ENCODE assay signal across 8 cellular contexts in genomic region chr17:16440354-16440753, GRCh38. TPM values are rescaled to one million over a fixed set of nuclear protein-coding genes. Genes with fewer than 3 reads are reported as not detected.
DNase-seq lines count a peak whose midpoint lies in the region; ATAC-seq and TF ChIP-seq lines count a peak whose summit lies in the region.
"Not testable (repeated sequence)": the region's sequence is repeated elsewhere in the genome, so short reads cannot be mapped to it uniquely, and the experiment has no call there.

No MANE protein-coding gene starts in this region.

- peaks cover 0 to 62% (median 9%) of the 10 kb centered on the region in 3 donors for H3K36me3 Mint-ChIP-seq in CD8-positive, alpha-beta memory T cell
- peaks cover 58% of the 10 kb centered on the region for H3K36me3 Mint-ChIP-seq in activated CD4-positive, alpha-beta T cell treated with anti-CD3 and anti-CD28 coated beads, Interleukin-2, amount 10 ng/mL, durations not matched to agents 24 days and 14 days (ENCODE audit: low read depth)
- H3K36me3 Mint-ChIP-seq in memory B cell: peaks cover 15% of the 10 kb centered on the region

- not testable (repeated sequence) for H3F3A ChIP-seq in Loucy (ENCODE audit: low read depth)

- not testable (repeated sequence) for TF ChIP-seq CTCF in Loucy (conservative IDR thresholded peaks at IDR 0.05; ENCODE audit: low read length); brain microvascular endothelial cell (IDR thresholded peaks at IDR 0.05; ENCODE audit: low read depth, low read length, missing control alignments); fibroblast of pulmonary artery (IDR thresholded peaks at IDR 0.05; ENCODE audit: low read length, missing control alignments); prostate gland (IDR thresholded peaks at IDR 0.05); upper lobe of left lung (IDR thresholded peaks at IDR 0.05)

- H3K4me1 ChIP-seq in CD8-positive, alpha-beta memory T cell (ENCODE audit: insufficient read depth, low read length): peaks cover 35% of the 10 kb centered on the region
- H3K4me1 ChIP-seq in Loucy (ENCODE audit: insufficient read depth, low read length, poor library complexity, severe bottlenecking): peaks cover 31% of the 10 kb centered on the region
- H3K4me1 ChIP-seq in prostate gland (replicated peaks): not testable (repeated sequence)
- peaks cover 26 to 56% (median 33%) of the 10 kb centered on the region in 4 donors for H3K4me1 ChIP-seq in upper lobe of left lung

- not testable (repeated sequence) for H3K9me3 ChIP-seq in CD8-positive, alpha-beta memory T cell (ENCODE audit: low read length); Loucy (ENCODE audit: insufficient read depth, low read depth, low read length); prostate gland; upper lobe of left lung

- not testable (repeated sequence) for H3K27me3 ChIP-seq in CD8-positive, alpha-beta memory T cell (ENCODE audit: insufficient read depth, low read length, poor library complexity, severe bottlenecking); Loucy (ENCODE audit: insufficient read depth, low read length, poor library complexity, severe bottlenecking); brain microvascular endothelial cell (replicated peaks); prostate gland (replicated peaks; ENCODE audit: insufficient read depth); upper lobe of left lung

- not testable (repeated sequence) for H3K9me2 ChIP-seq in Loucy (replicated peaks; ENCODE audit: low read depth, low read length)

- DNase-seq in CD8-positive, alpha-beta memory T cell; activated CD4-positive, alpha-beta T cell treated with anti-CD3 and anti-CD28 coated beads, Interleukin-2, amount 10 ng/mL, durations not matched to agents 24 days and 14 days; brain microvascular endothelial cell; fibroblast of pulmonary artery (ENCODE audit: low read depth); memory B cell (ENCODE audit: low spot score in 2 of 2); prostate gland (ENCODE audit: low spot score); upper lobe of left lung: not testable (repeated sequence)

- H3K9ac ChIP-seq in Loucy (ENCODE audit: low read depth, low read length, poor library complexity, severe bottlenecking): peak overlapping the region; percentile 99

- peak overlapping the region; percentile 78 to 100 (median 99) for H3K27ac Mint-ChIP-seq in CD8-positive, alpha-beta memory T cell
- H3K27ac Mint-ChIP-seq in activated CD4-positive, alpha-beta T cell treated with anti-CD3 and anti-CD28 coated beads, Interleukin-2, amount 10 ng/mL, durations not matched to agents 24 days and 14 days: peak overlapping the region; percentile 99
- H3K27ac Mint-ChIP-seq in memory B cell: peak overlapping the region; percentile 98

- not testable (repeated sequence) for ATAC-seq in memory B cell (ENCODE audit: low read depth); upper lobe of left lung (ENCODE audit: low FRiP score in 2 of 2)

- not testable (repeated sequence) for TF ChIP-seq EP300 in upper lobe of left lung (IDR thresholded peaks at IDR 0.05)

- H3K27ac ChIP-seq in CD8-positive, alpha-beta memory T cell (ENCODE audit: low read depth, low read length): peak overlapping the region; percentile 92
- H3K27ac ChIP-seq in brain microvascular endothelial cell (peak overlapping the region; percentile 81), upper lobe of left lung (peak overlapping the region; percentile 81 to 90 (median 90))
- not testable (repeated sequence) for H3K27ac ChIP-seq in prostate gland

- peaks cover 26% of the 10 kb centered on the region for H3K36me3 ChIP-seq in CD8-positive, alpha-beta memory T cell (ENCODE audit: insufficient read depth, low read length)
- H3K36me3 ChIP-seq in Loucy (ENCODE audit: insufficient read depth, low read length): peaks cover 41% of the 10 kb centered on the region
- H3K36me3 ChIP-seq in brain microvascular endothelial cell (replicated peaks): peaks cover 56% of the 10 kb centered on the region
- not testable (repeated sequence) for H3K36me3 ChIP-seq in prostate gland
- peaks cover 15 to 47% (median 30%) of the 10 kb centered on the region in 4 donors for H3K36me3 ChIP-seq in upper lobe of left lung

- in situ Hi-C loops in brain microvascular endothelial cell (cut with HindIII; ENCODE audit: low pct_ligation_motif_present, low sequenced_read_pairs): not testable (repeated sequence)

- peak overlapping the region; percentile 99 for H3K4me2 ChIP-seq in Loucy (ENCODE audit: low read depth, low read length, poor library complexity, severe bottlenecking)

- WGBS in prostate gland: 59% methylated on average over 5 of the region's 5 CpGs
- WGBS in upper lobe of left lung, 2 donors: 61 to 88% methylated on average over 4 to 5 of the region's 5 CpGs

- peaks cover 59 to 63% (median 62%) of the 10 kb centered on the region in 3 donors for H3K4me1 Mint-ChIP-seq in CD8-positive, alpha-beta memory T cell
- peaks cover 49% of the 10 kb centered on the region for H3K4me1 Mint-ChIP-seq in activated CD4-positive, alpha-beta T cell treated with anti-CD3 and anti-CD28 coated beads, Interleukin-2, amount 10 ng/mL, durations not matched to agents 24 days and 14 days
- peaks cover 45% of the 10 kb centered on the region for H3K4me1 Mint-ChIP-seq in memory B cell

- H3K4me3 Mint-ChIP-seq in CD8-positive, alpha-beta memory T cell: peak overlapping the region; percentile 96 to 100 (median 99)
- peak overlapping the region; percentile 99 for H3K4me3 Mint-ChIP-seq in activated CD4-positive, alpha-beta T cell treated with anti-CD3 and anti-CD28 coated beads, Interleukin-2, amount 10 ng/mL, durations not matched to agents 24 days and 14 days
- H3K4me3 Mint-ChIP-seq in memory B cell: peak overlapping the region; percentile 99

- CTCF ChIA-PET in CD8-positive, alpha-beta memory T cell (lab: Charles Lee): interaction anchor here (0.7 to 4.5 kb wide), 5 partner anchors 12 to 81 kb away, joined by 3 to 42 read pairs (median 3); partner anchors contain the start of gene TRPV2

- H2AFZ ChIP-seq in Loucy (ENCODE audit: low read length): not testable (repeated sequence)

- TF ChIP-seq POLR2A in prostate gland (IDR thresholded peaks at IDR 0.05); upper lobe of left lung (IDR thresholded peaks at IDR 0.05): not testable (repeated sequence)

- not testable (repeated sequence) for H3K27me3 Mint-ChIP-seq in CD8-positive, alpha-beta memory T cell; activated CD4-positive, alpha-beta T cell treated with anti-CD3 and anti-CD28 coated beads, Interleukin-2, amount 10 ng/mL, durations not matched to agents 24 days and 14 days; memory B cell

- H4K20me1 ChIP-seq in Loucy (ENCODE audit: insufficient read depth, low read length, poor library complexity, severe bottlenecking): peaks cover 53% of the 10 kb centered on the region

- peaks cover 60% of the 10 kb centered on the region for H3K79me2 ChIP-seq in Loucy (ENCODE audit: insufficient read depth, low read length)

- intact Hi-C loops in activated CD4-positive, alpha-beta T cell treated with anti-CD3 and anti-CD28 coated beads, Interleukin-2, amount 10 ng/mL, durations not matched to agents 24 days and 14 days (cut with micrococcal nuclease); prostate gland (cut with DNase I): not testable (repeated sequence)

- H3K4me3 ChIP-seq in CD8-positive, alpha-beta memory T cell (ENCODE audit: low read length): peak overlapping the region; percentile 74
- H3K4me3 ChIP-seq in Loucy (ENCODE audit: low read length, poor library complexity, severe bottlenecking) (peak overlapping the region; percentile 83), brain microvascular endothelial cell (ENCODE audit: low read depth, low read length) (peak overlapping the region; percentile 94), fibroblast of pulmonary artery (replicated peaks; ENCODE audit: low read depth, low read length) (peak overlapping the region; percentile 96), prostate gland (peak overlapping the region; percentile 67 to 85), upper lobe of left lung (peak overlapping the region in 3 of 4 donors; percentile 60 to 94 (median 62))

- POLR2A ChIA-PET in CD8-positive, alpha-beta memory T cell (lab: Charles Lee): interaction anchor here (0.6 to 1.9 kb wide), 6 partner anchors 11 to 950 kb away, joined by 3 to 9 read pairs (median 4); partner anchors contain the start of gene NCOR1

- H3K9me3 Mint-ChIP-seq in CD8-positive, alpha-beta memory T cell; activated CD4-positive, alpha-beta T cell treated with anti-CD3 and anti-CD28 coated beads, Interleukin-2, amount 10 ng/mL, durations not matched to agents 24 days and 14 days; memory B cell: not testable (repeated sequence)

RNA-seq across cellular contexts. Expression of gene TRPV2, which starts 25.0 kb away (rescaled TPM):
- 10 to 100 TPM; 60.0 to 67.3 TPM for total RNA-seq in CD8-positive, alpha-beta memory T cell
- polyA plus RNA-seq in CD8-positive, alpha-beta memory T cell: 134 TPM
- total RNA-seq in activated CD4-positive, alpha-beta T cell treated with anti-CD3 and anti-CD28 coated beads, Interleukin-2, amount 10 ng/mL, durations not matched to agents 24 days and 14 days: 29.6 and 38.7 TPM in 2 replicates
- total RNA-seq in prostate gland (10 to 100 TPM in 1 of 2 donors, 1 to 10 TPM in 1; 7.1 to 11.0 TPM), upper lobe of left lung (100 to 1,000 TPM in 2 of 6 donors, 10 to 100 TPM in 4; 33.4 to 127 (median 48.6) TPM)

RNA-seq across cellular contexts. Expression of gene LRRC75A, which starts 51.6 kb away (rescaled TPM):
- total RNA-seq in CD8-positive, alpha-beta memory T cell: 1 to 10 TPM; 2.2 to 2.6 TPM
- polyA plus RNA-seq in CD8-positive, alpha-beta memory T cell: 4.6 TPM
- 1.3 and 1.5 TPM in 2 replicates for total RNA-seq in activated CD4-positive, alpha-beta T cell treated with anti-CD3 and anti-CD28 coated beads, Interleukin-2, amount 10 ng/mL, durations not matched to agents 24 days and 14 days
- total RNA-seq in prostate gland (10 to 100 TPM in 1 of 2 donors, 1 to 10 TPM in 1; 5.2 to 25.8 TPM), upper lobe of left lung (1 to 10 TPM; 2.1 to 7.3 (median 5.2) TPM)

RNA-seq across cellular contexts. Expression of gene UBB, which starts 59.5 kb away (rescaled TPM):
- 1,000 to 10,000 TPM; 1,678 to 1,690 TPM for total RNA-seq in CD8-positive, alpha-beta memory T cell
- polyA plus RNA-seq in CD8-positive, alpha-beta memory T cell: 2,132 TPM
- 1,973 and 2,004 TPM in 2 replicates for total RNA-seq in activated CD4-positive, alpha-beta T cell treated with anti-CD3 and anti-CD28 coated beads, Interleukin-2, amount 10 ng/mL, durations not matched to agents 24 days and 14 days
- total RNA-seq in prostate gland (1,000 to 10,000 TPM; 1,174 to 1,571 TPM), upper lobe of left lung (1,000 to 10,000 TPM in 3 of 6 donors, 100 to 1,000 TPM in 3; 281 to 1,666 (median 998) TPM)
